ENCODE assay signal across 8 cellular contexts in the genomic region with DNA sequence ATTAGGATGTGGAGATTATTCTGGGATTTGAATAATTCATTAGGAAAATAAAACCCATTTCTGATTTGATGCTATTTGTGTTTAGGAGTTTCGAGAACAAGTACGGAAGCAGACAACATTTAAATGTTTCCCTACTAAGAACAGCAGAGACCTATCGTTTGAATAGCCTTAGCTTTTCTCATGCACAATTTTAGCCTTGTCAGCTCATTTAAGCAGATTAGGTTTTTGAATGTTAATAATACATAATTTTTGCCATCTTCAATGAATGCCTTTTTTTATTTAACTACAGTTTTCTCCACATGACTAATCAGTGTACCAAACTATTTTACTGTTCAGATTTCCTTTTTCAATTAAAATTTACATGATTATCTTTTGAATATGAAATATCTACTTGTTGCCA.
"Had no signal": no experiment of that assay in that cellular context is flagged by ENCODE, and none has a peak within 500 bp of the region (broad histone marks: within the 10 kb centered on the region; RNA-seq: fewer than 3 reads in every experiment).

No MANE protein-coding gene starts in this region.

- ATAC-seq: GM12878 had no signal

- FAIRE-seq: G401.6, GM12878, GM12891, GM12892, GM18507, GM19239 had no signal

- DNase-seq: GDM1, GF-D8 had no signal

- H3K4me3 ChIP-seq: GM12878 had no signal
